Comparison of ENCODE assay signal across 27 cellular contexts in the genomic region with DNA sequence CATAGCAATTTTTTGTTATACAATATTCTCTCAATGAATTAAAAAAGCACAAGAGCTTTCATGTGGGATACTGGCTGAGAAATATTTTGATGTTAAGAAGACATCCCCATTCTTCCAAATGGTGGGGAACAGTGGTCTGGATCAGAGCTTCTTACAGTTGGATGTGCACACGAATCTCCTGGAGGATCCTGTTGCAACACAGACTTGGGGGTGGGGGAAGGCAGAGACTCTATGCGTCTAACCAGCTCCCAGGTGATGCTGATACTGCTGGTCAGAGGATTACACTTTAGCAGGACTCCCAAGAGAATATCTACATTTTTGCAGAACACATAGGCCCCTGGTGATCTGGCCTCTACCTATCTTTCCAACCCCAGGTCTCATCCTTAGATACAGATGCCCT.
"Had no signal": no experiment of that assay in that cellular context is flagged by ENCODE, and none has a peak within 500 bp of the region (broad histone marks: within the 10 kb centered on the region; RNA-seq: fewer than 3 reads in every experiment).

No MANE protein-coding gene starts in this region.

- DNase-seq: colonic mucosa; cortex of kidney; dermis blood vessel endothelial cell; dorsolateral prefrontal cortex; effector CD4-positive, alpha-beta T cell; effector CD8-positive, alpha-beta T cell; effector memory CD4-positive, alpha-beta T cell; effector memory CD8-positive, alpha-beta T cell; endodermal cell; erythroblast; esophagus squamous epithelium; foreskin fibroblast; foreskin melanocyte; gastrocnemius medialis; glutamatergic neuron; head of caudate nucleus; heart left ventricle; heart right ventricle had no signal

- H3K27ac ChIP-seq: colonic mucosa, coronary artery, dorsolateral prefrontal cortex, epithelial cell of prostate, esophagus muscularis mucosa, esophagus squamous epithelium, foreskin keratinocyte, gastrocnemius medialis, gastroesophageal sphincter, heart left ventricle, heart right ventricle had no signal

- H3K36me3 ChIP-seq: colonic mucosa, esophagus muscularis mucosa, esophagus squamous epithelium, gastrocnemius medialis, gastroesophageal sphincter, heart left ventricle, heart right ventricle had no signal

- H3K27me3 ChIP-seq: colonic mucosa, dorsolateral prefrontal cortex, gastrocnemius medialis had no signal

- H3K4me3 ChIP-seq: colonic mucosa, coronary artery, dorsolateral prefrontal cortex, esophagus muscularis mucosa, esophagus squamous epithelium, gastrocnemius medialis, gastroesophageal sphincter, heart left ventricle, heart right ventricle had no signal

- FAIRE-seq: colon, endometrium, endothelial cell of umbilical vein, frontal cortex had no signal

- H3K9me3 ChIP-seq: colonic mucosa, esophagus muscularis mucosa, esophagus squamous epithelium, gastrocnemius medialis, gastroesophageal sphincter, heart left ventricle had no signal

- H3K4me1 ChIP-seq: colonic mucosa, esophagus muscularis mucosa, esophagus squamous epithelium, foreskin keratinocyte, gastrocnemius medialis, gastroesophageal sphincter, heart left ventricle, heart right ventricle had no signal
